24 cellular contexts compared by ENCODE assay signal in genomic region chr6:1639430-1639829, GRCh38.
"Had no signal": no experiment of that assay in that cellular context is flagged by ENCODE, and none has a peak within 500 bp of the region (broad histone marks: within the 10 kb centered on the region; RNA-seq: fewer than 3 reads in every experiment).

No MANE protein-coding gene starts in this region.

- H3K36me3 ChIP-seq: esophagus muscularis mucosa, gastroesophageal sphincter, heart left ventricle, left lung, lower lobe of right lung had no signal

- H3K4me3 Mint-ChIP-seq: immature natural killer cell, mesothelial cell of epicardium had no signal

- H3K36me3 Mint-ChIP-seq: mesothelial cell of epicardium had no signal

- H2AFZ ChIP-seq: hepatocyte had no signal

- H3K27ac ChIP-seq: coronary artery, dorsolateral prefrontal cortex, esophagus muscularis mucosa, foreskin keratinocyte, gastroesophageal sphincter, heart left ventricle, hepatocyte, left lung, lower lobe of right lung had no signal

- H3K4me3 ChIP-seq: coronary artery, dorsolateral prefrontal cortex, esophagus muscularis mucosa, gastroesophageal sphincter, heart left ventricle, hepatocyte, left lung, lower lobe of right lung, mucosa of descending colon had no signal

- H3K27ac Mint-ChIP-seq: mesothelial cell of epicardium had no signal

- H3K79me2 ChIP-seq: hepatocyte had no signal

- FAIRE-seq: colon, endothelial cell of umbilical vein, frontal cortex had no signal

- H3K27me3 ChIP-seq: esophagus muscularis mucosa, foreskin keratinocyte, heart left ventricle, hepatocyte, left lung had no signal

- H3K9me3 ChIP-seq: esophagus muscularis mucosa, gastroesophageal sphincter, heart left ventricle, left lung, lower lobe of right lung, mucosa of descending colon had no signal

- H3K4me1 ChIP-seq: gastroesophageal sphincter, left lung, lower lobe of right lung had no signal

- ATAC-seq: foreskin keratinocyte, gastroesophageal sphincter, heart left ventricle, left cardiac atrium, left lung, left ventricle myocardium superior, lower lobe of right lung, mucosa of descending colon had no signal

- H3K4me2 ChIP-seq: hepatocyte had no signal

- DNase-seq: dermis blood vessel endothelial cell; dorsolateral prefrontal cortex; effector CD4-positive, alpha-beta T cell; effector memory CD4-positive, alpha-beta T cell; foreskin keratinocyte; heart left ventricle; hypothalamus; immature natural killer cell; islet precursor cell; left cardiac atrium; left lung; left ventricle myocardium superior; lower lobe of right lung; mesenchymal stem cell; mucosa of descending colon; naive B cell had no signal

- H3K4me1 Mint-ChIP-seq: immature natural killer cell had no signal
